27 cellular contexts compared by ENCODE assay signal in genomic region chr5:14373685-14374084, GRCh38.
DNase-seq lines count a peak whose midpoint lies in the region; ATAC-seq and TF ChIP-seq lines count a peak whose summit lies in the region.
"Had no signal": no experiment of that assay in that cellular context is flagged by ENCODE, and none has a peak within 500 bp of the region (broad histone marks: within the 10 kb centered on the region; RNA-seq: fewer than 3 reads in every experiment).

No MANE protein-coding gene starts in this region.

- H4K20me1 ChIP-seq in GM23338 (replicated peaks; ENCODE audit: insufficient read depth): no peaks in the 10 kb centered on the region; the same call in 1 of the 2 replicates

- H3K4me2 ChIP-seq in GM23338: no peak overlapping the region

- H3K27ac Mint-ChIP-seq in GM23338: peak overlapping the region; percentile 61
- H3K27ac Mint-ChIP-seq: activated CD4-positive, alpha-beta T cell treated with anti-CD3 and anti-CD28 coated beads, Interleukin-2, amount 10 ng/mL, durations not matched to agents 7 days and 5 days; CD8-positive, alpha-beta memory T cell; naive thymus-derived CD4-positive, alpha-beta T cell; stimulated activated naive CD8-positive, alpha-beta T cell treated with anti-CD3 and anti-CD28 coated beads, Interleukin-15, amount 100 ng/mL, for 72 hours had no signal

- H3K27ac ChIP-seq in GM23338 (ENCODE audit: low read depth): 0 out of 2 replicates have a peak overlapping the region, but pooled peaks have one; percentile 34
- no peak overlapping the region for H3K27ac ChIP-seq in RWPE2 (ENCODE audit: poor library complexity, severe bottlenecking)
- no peak overlapping the region for H3K27ac ChIP-seq in heart right ventricle
- H3K27ac ChIP-seq: brain microvascular endothelial cell, right atrium auricular region, SK-N-MC, tibial nerve had no signal

- H3K27me3 Mint-ChIP-seq in GM23338 (ENCODE audit: insufficient read depth, low read depth, poor library complexity): peaks cover 2% of the 10 kb centered on the region
- H3K27me3 Mint-ChIP-seq: stimulated activated naive CD8-positive, alpha-beta T cell treated with anti-CD3 and anti-CD28 coated beads, Interleukin-15, amount 100 ng/mL, for 72 hours had no signal

- H3K4me1 Mint-ChIP-seq in GM23338: peaks cover 15% of the 10 kb centered on the region

- H2AFZ ChIP-seq in GM23338: no peak overlapping the region

- no peaks in the 10 kb centered on the region for H3K9me3 ChIP-seq in RWPE2 (ENCODE audit: severe bottlenecking)
- H3K9me3 ChIP-seq in heart right ventricle: no peaks in the 10 kb centered on the region
- H3K9me3 ChIP-seq: right atrium auricular region, tibial nerve had no signal

- peaks cover 64% of the 10 kb centered on the region for H3K36me3 Mint-ChIP-seq in GM23338 (ENCODE audit: low read depth)
- H3K36me3 Mint-ChIP-seq: CD8-positive, alpha-beta memory T cell had no signal

- ATAC-seq in GM23338 (peak; percentile 60), RWPE2 (ENCODE audit: low read depth) (peak; percentile 24; the same call in 1 of the 3 replicates), HG02571 (IDR thresholded peaks at IDR 0.05; ENCODE audit: unreplicated experiment) (no peak), heart right ventricle (no peak), GM18498 (IDR thresholded peaks at IDR 0.05; ENCODE audit: unreplicated experiment) (no peak)
- ATAC-seq: HCT116; left cardiac atrium; naive thymus-derived CD4-positive, alpha-beta T cell; stimulated activated naive CD8-positive, alpha-beta T cell treated with anti-CD3 and anti-CD28 coated beads, Interleukin-15, amount 100 ng/mL, for 72 hours had no signal

- H3K36me3 ChIP-seq in GM23338 (ENCODE audit: insufficient read depth) (peaks cover 38% of the 10 kb centered on the region), RWPE2 (ENCODE audit: low read depth) (peaks cover 97% of the 10 kb centered on the region), heart right ventricle (peaks cover 0 to 100% (median 40%) of the 10 kb centered on the region in 9 donors)

- 65 to 76% methylated on average over 6 of the region's 6 CpGs for WGBS in heart right ventricle, 2 donors

- no peaks in the 10 kb centered on the region for H3F3A ChIP-seq in GM23338 (replicated peaks; ENCODE audit: low read depth)

- H3K27me3 ChIP-seq in GM23338 (ENCODE audit: insufficient read depth): no peaks in the 10 kb centered on the region
- H3K27me3 ChIP-seq in RWPE2 (ENCODE audit: insufficient read depth, poor library complexity, severe bottlenecking): no peaks in the 10 kb centered on the region
- no peaks in the 10 kb centered on the region for H3K27me3 ChIP-seq in heart right ventricle
- H3K27me3 ChIP-seq: brain microvascular endothelial cell, right atrium auricular region, tibial nerve had no signal

- H3K4me1 ChIP-seq in GM23338 (ENCODE audit: insufficient read depth): peaks cover 11% of the 10 kb centered on the region
- H3K4me1 ChIP-seq in RWPE2 (ENCODE audit: insufficient read depth, poor library complexity, severe bottlenecking): no peaks in the 10 kb centered on the region
- peaks cover 0 to 3% (median 0%) of the 10 kb centered on the region in 9 donors for H3K4me1 ChIP-seq in heart right ventricle
- H3K4me1 ChIP-seq: right atrium auricular region, tibial nerve had no signal

- H3K79me2 ChIP-seq in GM23338 (replicated peaks; ENCODE audit: insufficient read depth): 0 out of 2 replicates have a peak, but pooled peaks cover 3% of the 10 kb centered on the region

- no peaks in the 10 kb centered on the region for H3K9me2 ChIP-seq in GM23338 (ENCODE audit: insufficient read depth)

- H3K9me3 Mint-ChIP-seq in GM23338: no peaks in the 10 kb centered on the region
- H3K9me3 Mint-ChIP-seq: activated CD4-positive, alpha-beta T cell treated with anti-CD3 and anti-CD28 coated beads, Interleukin-2, amount 10 ng/mL, durations not matched to agents 7 days and 5 days; CD8-positive, alpha-beta memory T cell; naive thymus-derived CD4-positive, alpha-beta T cell; stimulated activated naive CD8-positive, alpha-beta T cell treated with anti-CD3 and anti-CD28 coated beads, Interleukin-15, amount 100 ng/mL, for 72 hours had no signal

- no peak overlapping the region for H3K4me3 Mint-ChIP-seq in GM23338
- H3K4me3 Mint-ChIP-seq: activated CD4-positive, alpha-beta T cell treated with anti-CD3 and anti-CD28 coated beads, Interleukin-2, amount 10 ng/mL, durations not matched to agents 7 days and 5 days; CD8-positive, alpha-beta memory T cell; naive thymus-derived CD4-positive, alpha-beta T cell; stimulated activated naive CD8-positive, alpha-beta T cell treated with anti-CD3 and anti-CD28 coated beads, Interleukin-15, amount 100 ng/mL, for 72 hours had no signal

- intact Hi-C loops in heart right ventricle (cut with DNase I): no loop called here

- no peak overlapping the region for H3K4me3 ChIP-seq in GM23338
- H3K4me3 ChIP-seq in RWPE2 (ENCODE audit: severe bottlenecking): no peak overlapping the region
- H3K4me3 ChIP-seq in heart right ventricle: no peak overlapping the region
- H3K4me3 ChIP-seq: right atrium auricular region, SK-N-MC, tibial nerve had no signal

- TF ChIP-seq CTCF in GM23338 (conservative IDR thresholded peaks at IDR 0.05; ENCODE audit: low read depth in 2 of 2) (no peak), RWPE2 (IDR thresholded peaks at IDR 0.05; ENCODE audit: poor library complexity, severe bottlenecking) (no peak), heart right ventricle (IDR thresholded peaks at IDR 0.05) (no peak)

- DNase-seq in DMS53 treated with DMSO at 0.1 percent for 48 hours (lab: John Stamatoyannopoulos, UW; ENCODE audit: unreplicated experiment) (peak; percentile 89), GM23338 (ENCODE audit: low spot score) (no peak), RWPE2 (ENCODE audit: low spot score) (no peak), iPS-NIHi11 (ENCODE audit: low spot score) (peak; percentile 24), ecto neural progenitor cell (ENCODE audit: low spot score) (no peak), heart right ventricle (no peak)
- DNase-seq: activated CD4-positive, alpha-beta T cell treated with anti-CD3 and anti-CD28 coated beads, Interleukin-2, amount 10 ng/mL, durations not matched to agents 7 days and 5 days; activated effector memory CD4-positive, alpha-beta T cell treated with Interleukin-2 at 50 U/mL for 16 hours; brain microvascular endothelial cell; CD8-positive, alpha-beta memory T cell; DMS153; glutamatergic neuron; left cardiac atrium; naive thymus-derived CD4-positive, alpha-beta T cell; NCI-H1105; NCI-H2029 treated with DMSO at 0.1 percent for 48 hours; NCI-H226; occipital lobe; stimulated activated CD4-positive, alpha-beta T cell treated with anti-CD3 and anti-CD28 coated beads, Interleukin-4, amount 100 ng/mL, for 4 hours; stimulated activated naive CD8-positive, alpha-beta T cell treated with anti-CD3 and anti-CD28 coated beads, Interleukin-15, amount 100 ng/mL, for 72 hours; T-helper 2 cell had no signal

TF ChIP-seq in GM23338, 12 proteins besides CTCF, POLR2A, EP300 and RAD21 (continues in another document):
- TF ChIP-seq JUNB (IDR thresholded peaks at IDR 0.05; ENCODE audit: unreplicated experiment): no peak
- TF ChIP-seq CREB1 (CRISPR knock-in tag; IDR thresholded peaks at IDR 0.05; ENCODE audit: low read depth): no peak
- no peak for TF ChIP-seq POLR2AphosphoS5 (IDR thresholded peaks at IDR 0.05; ENCODE audit: low read depth)
- TF ChIP-seq EZH2phosphoT487 (IDR thresholded peaks at IDR 0.05; ENCODE audit: unreplicated experiment): no peak

Comparison
In these comparisons a context has a peak if more than half of its experiments do, and no peak if none do; other contexts are left out.
1. DNase-seq: peak in DMS53 treated with DMSO at 0.1 percent for 48 hours (single experiment) and iPS-NIHi11 (single experiment); none in GM23338 (single experiment), RWPE2 (single experiment), ecto neural progenitor cell (single experiment) and heart right ventricle (0 of 2).
2. ATAC-seq: peak in GM23338 (single experiment) and RWPE2 (single experiment); none in HG02571 (single experiment), heart right ventricle (0 of 8) and GM18498 (single experiment).